ENCODE assay signal across 9 cellular contexts in genomic region chr6:43491750-43492661, GRCh38. TPM values are rescaled to one million over a fixed set of nuclear protein-coding genes. Genes with fewer than 3 reads are reported as not detected.
A peak's percentile ranks its signal among the peaks of the same experiment; 100 is the strongest.
DNase-seq lines count a peak whose midpoint lies in the region; ATAC-seq and TF ChIP-seq lines count a peak whose summit lies in the region.
"Had no signal": no experiment of that assay in that cellular context is flagged by ENCODE, and none has a peak within 500 bp of the region (broad histone marks: within the 10 kb centered on the region; RNA-seq: fewer than 3 reads in every experiment).

No MANE protein-coding gene starts in this region.

- no peaks in the 10 kb centered on the region for H3K9me3 Mint-ChIP-seq in activated naive CD4-positive, alpha-beta T cell treated with anti-CD3 and anti-CD28 coated beads, Interleukin-2, amount 50 U/mL, for 24 hours
- H3K9me3 Mint-ChIP-seq in activated naive CD4-positive, alpha-beta T cell treated with anti-CD3 and anti-CD28 coated beads for 36 hours = no peaks in the 10 kb centered on the region

- H3K27me3 ChIP-seq in colonic mucosa (no peaks in the 10 kb centered on the region), lower lobe of right lung (ENCODE audit: low read depth) (no peaks in the 10 kb centered on the region), aorta (ENCODE audit: control insufficient read depth in 1 of 2, insufficient read depth in 2 of 2, low read length in 1 of 2) (no peaks in the 10 kb centered on the region)

- peak overlapping the region in 1 of 2 donors; percentile 14 for H3K9ac ChIP-seq in colonic mucosa (ENCODE audit: low read depth in 2 of 2, low read length in 2 of 2)

- H3K27ac Mint-ChIP-seq in activated naive CD4-positive, alpha-beta T cell treated with anti-CD3 and anti-CD28 coated beads, Interleukin-2, amount 50 U/mL, for 24 hours = peak overlapping the region; percentile 65
- H3K27ac Mint-ChIP-seq in activated naive CD4-positive, alpha-beta T cell treated with anti-CD3 and anti-CD28 coated beads for 36 hours = no peak overlapping the region

- intact Hi-C loops in activated naive CD4-positive, alpha-beta T cell treated with anti-CD3 and anti-CD28 coated beads for 36 hours (cut with micrococcal nuclease) = no loop called here
- intact Hi-C loops in colonic mucosa (cut with DNase I) (no loop called here), lower lobe of right lung (cut with DNase I) (no loop called here), aorta (cut with DNase I) (loop anchor here in 1 of 2 donors (2.0 kb wide), 1 partner anchor 13 kb away; no protein-coding TSS in a partner anchor)

- no peak for TF ChIP-seq CTCF in colonic mucosa (IDR thresholded peaks at IDR 0.05)
- no peak for TF ChIP-seq CTCF in lower lobe of right lung (IDR thresholded peaks at IDR 0.05)

- CTCF ChIA-PET in activated naive CD4-positive, alpha-beta T cell treated with anti-CD3 and anti-CD28 coated beads for 36 hours (lab: Charles Lee) = interaction anchor here (0.7 to 3.6 kb wide), 3 partner anchors 16 to 228 kb away, joined by 3 to 14 read pairs (median 6); no protein-coding TSS in a partner anchor

- H3K9me3 ChIP-seq in colonic mucosa = no peaks in the 10 kb centered on the region
- no peaks in the 10 kb centered on the region for H3K9me3 ChIP-seq in lower lobe of right lung
- H3K9me3 ChIP-seq in aorta (ENCODE audit: control insufficient read depth, low read length) = no peaks in the 10 kb centered on the region

- H3K36me3 Mint-ChIP-seq in activated naive CD4-positive, alpha-beta T cell treated with anti-CD3 and anti-CD28 coated beads, Interleukin-2, amount 50 U/mL, for 24 hours = no peaks in the 10 kb centered on the region
- H3K36me3 Mint-ChIP-seq in activated naive CD4-positive, alpha-beta T cell treated with anti-CD3 and anti-CD28 coated beads for 36 hours (ENCODE audit: low read depth) = peaks cover 6% of the 10 kb centered on the region

- no peak overlapping the region for H3K4me3 Mint-ChIP-seq in activated naive CD4-positive, alpha-beta T cell treated with anti-CD3 and anti-CD28 coated beads, Interleukin-2, amount 50 U/mL, for 24 hours
- H3K4me3 Mint-ChIP-seq in activated naive CD4-positive, alpha-beta T cell treated with anti-CD3 and anti-CD28 coated beads for 36 hours = no peak overlapping the region

- ATAC-seq in lower lobe of right lung (peak; percentile 60 to 76), aorta (ENCODE audit: low FRiP score) (no peak), GM18517 (IDR thresholded peaks at IDR 0.05; ENCODE audit: unreplicated experiment) (no peak)

- H3K4me3 ChIP-seq in colonic mucosa = no peak overlapping the region
- H3K4me3 ChIP-seq in lower lobe of right lung = no peak overlapping the region
- no peak overlapping the region for H3K4me3 ChIP-seq in aorta (ENCODE audit: low read length in 2 of 2)

- peaks cover 45% of the 10 kb centered on the region for H3K4me1 Mint-ChIP-seq in activated naive CD4-positive, alpha-beta T cell treated with anti-CD3 and anti-CD28 coated beads, Interleukin-2, amount 50 U/mL, for 24 hours
- H3K4me1 Mint-ChIP-seq in activated naive CD4-positive, alpha-beta T cell treated with anti-CD3 and anti-CD28 coated beads for 36 hours (ENCODE audit: low read depth) = peaks cover 21% of the 10 kb centered on the region

- no peak for DNase-seq in activated naive CD4-positive, alpha-beta T cell treated with anti-CD3 and anti-CD28 coated beads for 36 hours
- DNase-seq in colonic mucosa = peak; percentile 70
- DNase-seq in lower lobe of right lung = peak; percentile 73
- DNase-seq in aorta = peak; percentile 86 to 94
- DNase-seq in activated CD4-positive, alpha-beta T cell treated with anti-CD3 and anti-CD28 coated beads, Interleukin-2, amount 50 U/mL, for 4 hours = no peak
- DNase-seq in SK-N-DZ (ENCODE audit: low spot score) = no peak

- H3K36me3 ChIP-seq in colonic mucosa = no peaks in the 10 kb centered on the region
- H3K36me3 ChIP-seq in lower lobe of right lung = peaks cover 12% of the 10 kb centered on the region
- no peaks in the 10 kb centered on the region for H3K36me3 ChIP-seq in aorta (ENCODE audit: control insufficient read depth in 1 of 2, insufficient read depth in 2 of 2, low read length in 1 of 2)

- 6 to 10% methylated on average over 10 of the region's 10 CpGs for WGBS in aorta, 2 donors

- H3K4me1 ChIP-seq in colonic mucosa (no peaks in the 10 kb centered on the region), lower lobe of right lung (peaks cover 37% of the 10 kb centered on the region), aorta (ENCODE audit: control insufficient read depth in 1 of 2, insufficient read depth in 2 of 2, low read length in 2 of 2) (no peaks in the 10 kb centered on the region)

- H3K27me3 Mint-ChIP-seq in activated naive CD4-positive, alpha-beta T cell treated with anti-CD3 and anti-CD28 coated beads, Interleukin-2, amount 50 U/mL, for 24 hours = no peaks in the 10 kb centered on the region
- H3K27me3 Mint-ChIP-seq in activated naive CD4-positive, alpha-beta T cell treated with anti-CD3 and anti-CD28 coated beads for 36 hours (ENCODE audit: low read depth) = no peaks in the 10 kb centered on the region

- H3K27ac ChIP-seq in colonic mucosa = no peak overlapping the region
- peak overlapping the region; percentile 53 for H3K27ac ChIP-seq in lower lobe of right lung
- H3K27ac ChIP-seq in aorta (ENCODE audit: low read depth in 1 of 2, low read length in 2 of 2) = no peak overlapping the region

RNA-seq across cellular contexts. Expression of gene TJAP1, which starts 14.6 kb away (rescaled TPM):
- total RNA-seq in activated naive CD4-positive, alpha-beta T cell treated with anti-CD3 and anti-CD28 coated beads for 36 hours = 10 to 100 TPM; 23.0 to 24.6 TPM
- total RNA-seq in colonic mucosa (10 to 100 TPM; 18.6 to 26.4 TPM), lower lobe of right lung (34.3 TPM), aorta (10 to 100 TPM; 30.6 to 35.5 TPM)
- 10 to 100 TPM in 1 of 2 donors, 1 to 10 TPM in 1; 6.3 to 38.7 TPM for polyA plus RNA-seq in aorta
- 17.8 and 20.9 TPM in 2 replicates for polyA plus RNA-seq in SK-N-DZ (2014; cell fraction: cytosol; rRNA removed)
- 49.6 and 69.6 TPM in 2 replicates for polyA plus RNA-seq in SK-N-DZ (2014; cell fraction: nucleus; rRNA removed)

RNA-seq across cellular contexts. Expression of gene LRRC73, which starts 18.1 kb away (rescaled TPM):
- total RNA-seq in activated naive CD4-positive, alpha-beta T cell treated with anti-CD3 and anti-CD28 coated beads for 36 hours = under 1 TPM; 0.10 to 0.17 TPM
- total RNA-seq in colonic mucosa (1 to 10 TPM in 1 of 2 donors, under 1 TPM in 1; 0.77 to 1.1 TPM), lower lobe of right lung (1.6 TPM), aorta (under 1 TPM; 0.39 to 0.62 TPM)
- 1 to 10 TPM in 1 of 2 donors, under 1 TPM in 1; 0.50 to 1.6 TPM for polyA plus RNA-seq in aorta
- polyA plus RNA-seq in SK-N-DZ (2014; cell fraction: cytosol; rRNA removed) = 0.13 and 0.17 TPM in 2 replicates
- 0.16 and 0.38 TPM in 2 replicates for polyA plus RNA-seq in SK-N-DZ (2014; cell fraction: nucleus; rRNA removed)
- total RNA-seq: kidney epithelial cell had no signal

RNA-seq across cellular contexts. Expression of gene YIPF3, which starts 24.7 kb away (rescaled TPM):
- total RNA-seq in activated naive CD4-positive, alpha-beta T cell treated with anti-CD3 and anti-CD28 coated beads for 36 hours = 10 to 100 TPM; 26.2 to 26.5 TPM
- total RNA-seq in colonic mucosa = 100 to 1,000 TPM; 121 to 129 TPM
- 103 TPM for total RNA-seq in lower lobe of right lung
- 10 to 100 TPM; 64.5 to 78.5 TPM for total RNA-seq in aorta
- 100 to 1,000 TPM in 1 of 2 donors, 10 to 100 TPM in 1; 33.4 to 103 TPM for polyA plus RNA-seq in aorta
- 182 and 205 TPM in 2 replicates for polyA plus RNA-seq in SK-N-DZ (2014; cell fraction: cytosol; rRNA removed)
- polyA plus RNA-seq in SK-N-DZ (2014; cell fraction: nucleus; rRNA removed) = 152 and 201 TPM in 2 replicates

RNA-seq across cellular contexts. Expression of gene POLR1C, which starts 24.9 kb away (rescaled TPM):
- 10 to 100 TPM; 47.5 to 50.1 TPM for total RNA-seq in activated naive CD4-positive, alpha-beta T cell treated with anti-CD3 and anti-CD28 coated beads for 36 hours
- total RNA-seq in colonic mucosa = 10 to 100 TPM; 28.1 to 41.8 TPM
- total RNA-seq in lower lobe of right lung = 26.1 TPM
- 10 to 100 TPM; 27.4 to 27.6 TPM for total RNA-seq in aorta
- polyA plus RNA-seq in aorta = 10 to 100 TPM; 11.0 to 16.5 TPM
- 42.1 and 53.5 TPM in 2 replicates for polyA plus RNA-seq in SK-N-DZ (2014; cell fraction: cytosol; rRNA removed)
- 137 and 164 TPM in 2 replicates for polyA plus RNA-seq in SK-N-DZ (2014; cell fraction: nucleus; rRNA removed)

RNA-seq across cellular contexts. Expression of gene DLK2, which starts 36.7 kb away (rescaled TPM):
- total RNA-seq in activated naive CD4-positive, alpha-beta T cell treated with anti-CD3 and anti-CD28 coated beads for 36 hours = under 1 TPM; 0.47 to 0.52 TPM
- under 1 TPM; 0.19 to 0.22 TPM for total RNA-seq in colonic mucosa
- 0.53 TPM for total RNA-seq in lower lobe of right lung
- total RNA-seq in aorta = not detected
- polyA plus RNA-seq in aorta = not detected
- 8.5 and 14.3 TPM in 2 replicates for polyA plus RNA-seq in SK-N-DZ (2014; cell fraction: cytosol; rRNA removed)
- 5.8 and 8.6 TPM in 2 replicates for polyA plus RNA-seq in SK-N-DZ (2014; cell fraction: nucleus; rRNA removed)
- total RNA-seq: kidney epithelial cell had no signal

Comparison
In these comparisons a context has a peak if more than half of its experiments do, and no peak if none do; other contexts are left out.
1. DNase-seq: peak in colonic mucosa (single experiment), lower lobe of right lung (single experiment) and aorta (2 of 2); none in activated naive CD4-positive, alpha-beta T cell treated with anti-CD3 and anti-CD28 coated beads for 36 hours (single experiment), activated CD4-positive, alpha-beta T cell treated with anti-CD3 and anti-CD28 coated beads, Interleukin-2, amount 50 U/mL, for 4 hours (0 of 2) and SK-N-DZ (single experiment).
2. ATAC-seq: peak in lower lobe of right lung (2 of 2); none in aorta (single experiment) and GM18517 (single experiment).